8 cellular contexts compared by ENCODE assay signal in the genomic region with DNA sequence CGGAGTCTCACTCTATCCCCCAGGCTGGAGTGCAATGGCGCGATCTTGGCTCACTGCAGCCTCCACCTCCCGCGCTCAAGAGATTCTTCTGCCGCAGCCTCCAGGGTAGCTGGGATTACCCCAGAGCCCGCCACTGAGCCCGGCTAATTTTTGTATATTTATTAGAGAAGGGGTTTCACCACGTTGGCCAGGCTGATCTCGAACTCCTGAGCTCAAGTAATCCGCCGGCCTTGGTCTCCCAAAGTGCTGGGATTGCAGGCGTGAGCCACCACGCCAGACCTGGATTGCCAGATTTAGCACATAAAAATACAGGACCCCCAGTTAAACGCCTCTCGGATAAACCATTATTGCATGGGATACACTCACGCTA. TPM values are rescaled to one million over a fixed set of nuclear protein-coding genes. Genes with fewer than 3 reads are reported as not detected.
DNase-seq lines count a peak whose midpoint lies in the region; ATAC-seq and TF ChIP-seq lines count a peak whose summit lies in the region.

No MANE protein-coding gene starts in this region.

- H3K4me1 ChIP-seq in ACC112 (ENCODE audit: control insufficient read depth, insufficient read depth, low read length, unreplicated experiment) (peaks cover 3% of the 10 kb centered on the region), colonic mucosa (peaks cover 12% of the 10 kb centered on the region)

- in situ Hi-C loops in G401 (cut with HindIII; ENCODE audit: low sequenced_read_pairs): no loop called here

- H3K4me3 ChIP-seq in ACC112 (ENCODE audit: low read depth, low read length) (peak overlapping the region; percentile 84), MG63 (peak overlapping the region; percentile 91), colonic mucosa (peak overlapping the region; percentile 94)

- peak overlapping the region; percentile 86 to 90 (median 90) for H3K4me3 Mint-ChIP-seq in nephron

- DNase-seq in MG63 (no peak), colonic mucosa (no peak), G401 (ENCODE audit: low spot score) (no peak), KG1 (lab: John Stamatoyannopoulos, UW) (no peak), posterior vena cava (ENCODE audit: low spot score) (no peak)

- H3K9me3 ChIP-seq in MG63 (no peaks in the 10 kb centered on the region), colonic mucosa (no peaks in the 10 kb centered on the region)

- H3K36me3 ChIP-seq in ACC112 (ENCODE audit: insufficient read depth, low read length) (peaks cover 17% of the 10 kb centered on the region; the same call in 1 of the 2 replicates), MG63 (peaks cover 16% of the 10 kb centered on the region), colonic mucosa (peaks cover 8% of the 10 kb centered on the region)

- intact Hi-C loops in colonic mucosa (cut with DNase I) (loop anchor here (5.0 to 10.0 kb wide), 2 partner anchors 202 to 315 kb away; partner anchors contain the start of genes ANKIB1, CYP51A1 and KRIT1), posterior vena cava (cut with DNase I) (no loop called here)

- H3K27ac ChIP-seq in ACC112 (ENCODE audit: low read depth, low read length): no peak overlapping the region
- peak overlapping the region; percentile 98 for H3K27ac ChIP-seq in colonic mucosa

- H3K9me3 Mint-ChIP-seq in nephron: peaks cover 5% of the 10 kb centered on the region

- H3K27me3 Mint-ChIP-seq in nephron (ENCODE audit: low read depth): no peaks in the 10 kb centered on the region

- no peak for ATAC-seq in HG02981 (IDR thresholded peaks at IDR 0.05; ENCODE audit: unreplicated experiment)

- H3K4me1 Mint-ChIP-seq in nephron: peaks cover 6% of the 10 kb centered on the region

- H3K27me3 ChIP-seq in ACC112 (ENCODE audit: insufficient read depth, low read length) (no peaks in the 10 kb centered on the region), MG63 (no peaks in the 10 kb centered on the region), colonic mucosa (no peaks in the 10 kb centered on the region)

- H3K9ac ChIP-seq in colonic mucosa (ENCODE audit: low read depth in 2 of 2, low read length in 2 of 2): peak overlapping the region in 1 of 2 donors; percentile 100

- H3K36me3 Mint-ChIP-seq in nephron (ENCODE audit: low read depth): peaks cover 12% of the 10 kb centered on the region

- peaks cover 13% of the 10 kb centered on the region for H3K79me2 ChIP-seq in ACC112 (ENCODE audit: control insufficient read depth, insufficient read depth, low read length, unreplicated experiment)

- H3K27ac Mint-ChIP-seq in nephron: peak overlapping the region; percentile 27 to 96 (median 68)

- TF ChIP-seq CTCF in colonic mucosa (IDR thresholded peaks at IDR 0.05) (no peak), nephron (IDR thresholded peaks at IDR 0.05; ENCODE audit: unreplicated experiment in 3 of 3) (no peak)

- peak overlapping the region; percentile 72 for H2AFZ ChIP-seq in ACC112 (ENCODE audit: low read length, unreplicated experiment)

RNA-seq across cellular contexts. Expression of gene GATAD1, which starts 0.4 kb away (rescaled TPM):
- total RNA-seq in MG63 (2014; rRNA removed; shearing (Covaris generic); ENCODE audit: low replicate concordance): 5.2 and 6.0 TPM in 2 replicates
- total RNA-seq in colonic mucosa (10 to 100 TPM; 22.9 to 28.8 TPM), posterior vena cava (10 to 100 TPM; 26.2 to 29.6 TPM)
- 14.8 and 22.0 TPM in 2 replicates for total RNA-seq in G401 (2014; rRNA removed; shearing (Covaris generic))

RNA-seq across cellular contexts. Expression of gene ERVW-1, which starts 30.9 kb away (rescaled TPM):
- not detected in 2 replicates for total RNA-seq in MG63 (2014; rRNA removed; shearing (Covaris generic); ENCODE audit: low replicate concordance)
- not detected for total RNA-seq in colonic mucosa
- not detected in 2 replicates for total RNA-seq in G401 (2014; rRNA removed; shearing (Covaris generic))
- not detected for total RNA-seq in posterior vena cava
